ENCODE assay signal across 8 cellular contexts in the genomic region with DNA sequence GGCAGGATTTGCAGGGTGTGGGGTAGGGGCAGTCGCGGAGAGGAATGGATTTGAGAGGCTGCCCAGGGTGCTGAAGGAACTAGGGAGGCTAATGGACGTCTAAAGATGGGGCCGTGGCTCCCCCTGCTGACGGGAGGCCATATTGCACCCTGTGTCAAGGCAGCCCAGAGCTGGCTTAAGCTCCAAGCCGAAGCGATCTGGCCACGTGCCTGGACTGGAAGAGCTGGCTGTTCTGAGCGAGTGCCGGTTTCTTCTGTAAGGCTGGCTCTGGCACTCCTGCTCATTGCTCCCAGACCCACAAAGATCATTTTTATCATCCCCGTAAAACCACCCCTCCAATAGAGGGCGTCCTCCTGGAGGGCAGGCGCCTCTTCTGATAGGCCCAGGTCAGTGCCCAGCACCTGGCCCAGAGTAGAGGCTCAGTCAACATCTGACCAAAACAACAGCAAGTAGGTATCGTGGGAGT.
DNase-seq lines count a peak whose midpoint lies in the region; ATAC-seq, FAIRE-seq and TF ChIP-seq lines count a peak whose summit lies in the region.

No MANE protein-coding gene starts in this region.

- H3K4me3 ChIP-seq in epithelial cell of esophagus (ENCODE audit: low read length) (peak overlapping the region; percentile 35), muscle layer of colon (ENCODE audit: low read depth in 1 of 2, low read length in 2 of 2) (no peak overlapping the region)

- peaks cover 0 to 23% of the 10 kb centered on the region in 2 donors for H3K27me3 ChIP-seq in muscle layer of colon (ENCODE audit: control insufficient read depth in 1 of 2, insufficient read depth in 2 of 2, low read length in 2 of 2)

- no peak overlapping the region for H3K9ac ChIP-seq in muscle layer of colon (ENCODE audit: low read length)

- H3K4me1 ChIP-seq in muscle layer of colon (ENCODE audit: insufficient read depth, low read length), result no peaks in the 10 kb centered on the region

- DNase-seq in HPDE6-E6E7 (ENCODE audit: extremely low spot score) (peak; percentile 89), NOMO-1 treated with dmso at 0.1 percent for 144 hours (lab: John Stamatoyannopoulos, UW; ENCODE audit: unreplicated experiment) (peak; percentile 46), epithelial cell of esophagus (ENCODE audit: low read depth) (peak; percentile 78)
- DNase-seq in activated CD8-positive, alpha-beta memory T cell treated with anti-CD3 and anti-CD28 coated beads, Interleukin-2, amount 50 U/mL, for 48 hours, result peak; percentile 92
- peak; percentile 38 to 64 for DNase-seq in stimulated activated CD8-positive, alpha-beta memory T cell treated with anti-CD3 and anti-CD28 coated beads, Interleukin-7, amount 100 ng/mL, for 1 hour (ENCODE audit: low read depth in 2 of 2)

- no peaks in the 10 kb centered on the region for H3K9me3 ChIP-seq in muscle layer of colon (ENCODE audit: low read length)

- peak; percentile 79 for TF ChIP-seq CTCF in epithelial cell of esophagus (IDR thresholded peaks at IDR 0.05; ENCODE audit: insufficient read depth, low read depth, low read length, missing control alignments)

- no peak for ATAC-seq in GM19455 (IDR thresholded peaks at IDR 0.05; ENCODE audit: unreplicated experiment)

- H3K36me3 ChIP-seq in muscle layer of colon (ENCODE audit: insufficient read depth, low read length), result no peaks in the 10 kb centered on the region

- FAIRE-seq in G401.6 (lab: Jason Lieb, UNC), result peak; percentile 37

- peak overlapping the region; percentile 5 for H3K27ac ChIP-seq in muscle layer of colon (ENCODE audit: low read depth, low read length)
